In genomic region chr1:186643600-186643999, GRCh38 we compare ENCODE assay signal across 1 cellular context.
TF ChIP-seq lines count a peak whose summit lies in the region.

No MANE protein-coding gene starts in this region.

TF ChIP-seq in HCT116, 20 proteins besides CTCF, POLR2A, EP300 and RAD21 (continued from another document):
- TF ChIP-seq SIN3A (IDR thresholded peaks at IDR 0.05; ENCODE audit: low read depth), result no peak
- no peak for TF ChIP-seq SP1 (IDR thresholded peaks at IDR 0.05; ENCODE audit: low read depth)
